19 cellular contexts compared by ENCODE assay signal in genomic region chr2:182824759-182825143, GRCh38. TPM values are rescaled to one million over a fixed set of nuclear protein-coding genes. Genes with fewer than 3 reads are reported as not detected.
DNase-seq lines count a peak whose midpoint lies in the region; TF ChIP-seq lines count a peak whose summit lies in the region.
"Had no signal": no experiment of that assay in that cellular context is flagged by ENCODE, and none has a peak within 500 bp of the region (broad histone marks: within the 10 kb centered on the region; RNA-seq: fewer than 3 reads in every experiment).

No MANE protein-coding gene starts in this region.

- peak overlapping the region; percentile 58 for H3K27ac Mint-ChIP-seq in neural progenitor cell
- no peak overlapping the region for H3K27ac Mint-ChIP-seq in activated CD4-positive, alpha-beta T cell treated with anti-CD3 and anti-CD28 coated beads, Interleukin-2, amount 10 ng/mL, durations not matched to agents 7 days and 5 days
- H3K27ac Mint-ChIP-seq: activated naive CD4-positive, alpha-beta T cell treated with anti-CD3 and anti-CD28 coated beads for 36 hours; CD8-positive, alpha-beta memory T cell had no signal

- H3K9ac ChIP-seq in neural progenitor cell: no peak overlapping the region

- H2AFZ ChIP-seq in neural progenitor cell (replicated peaks) (peak overlapping the region; percentile 46), osteoblast (ENCODE audit: low read length) (no peak overlapping the region)

- CTCF ChIA-PET in activated CD4-positive, alpha-beta T cell treated with anti-CD3 and anti-CD28 coated beads, Interleukin-2, amount 10 ng/mL, durations not matched to agents 7 days and 5 days (lab: Charles Lee): no interaction called here

- H3K79me2 ChIP-seq in neural progenitor cell (ENCODE audit: low read depth) (no peaks in the 10 kb centered on the region), osteoblast (ENCODE audit: insufficient read depth, low read length) (no peaks in the 10 kb centered on the region)

- DNase-seq in DMS79 treated with DMSO at 0.1 percent for 48 hours (lab: John Stamatoyannopoulos, UW): peak; percentile 94
- peak; percentile 89 for DNase-seq in NCI-H2029 (lab: John Stamatoyannopoulos, UW)
- DNase-seq in SK-N-DZ (ENCODE audit: low spot score): peak; percentile 12
- DNase-seq in neural progenitor cell (ENCODE audit: low spot score): no peak
- no peak for DNase-seq in activated CD4-positive, alpha-beta T cell treated with anti-CD3 and anti-CD28 coated beads, Interleukin-2, amount 10 ng/mL, durations not matched to agents 7 days and 5 days
- DNase-seq in osteoblast (ENCODE audit: insufficient read length, low spot score, missing footprints): no peak
- DNase-seq in 8988T: no peak
- DNase-seq: activated CD4-positive, alpha-beta T cell treated with anti-CD3 and anti-CD28 coated beads, Interleukin-2, amount 50 U/mL, for 48 hours; activated naive CD4-positive, alpha-beta T cell treated with anti-CD3 and anti-CD28 coated beads for 36 hours; activated T-cell treated with anti-CD3 and anti-CD28 coated beads for 4 hours; anterior cingulate cortex; CD8-positive, alpha-beta memory T cell; glutamatergic neuron; stimulated activated naive CD4-positive, alpha-beta T cell treated with Interleukin-2 at 50 U/mL for 16 hours; T-helper 2 cell; trophoblast cell; WERI-Rb-1 had no signal

- H3F3A ChIP-seq in neural progenitor cell (ENCODE audit: low read depth): peaks cover 7% of the 10 kb centered on the region

- TF ChIP-seq CTCF in neural progenitor cell (IDR thresholded peaks at IDR 0.05): no peak
- no peak for TF ChIP-seq CTCF in osteoblast (IDR thresholded peaks at IDR 0.05; ENCODE audit: extremely low read depth, low read depth, low read length)

- H3K36me3 Mint-ChIP-seq in neural progenitor cell: no peaks in the 10 kb centered on the region
- H3K36me3 Mint-ChIP-seq in activated CD4-positive, alpha-beta T cell treated with anti-CD3 and anti-CD28 coated beads, Interleukin-2, amount 10 ng/mL, durations not matched to agents 7 days and 5 days (ENCODE audit: low read depth): no peaks in the 10 kb centered on the region
- H3K36me3 Mint-ChIP-seq: CD8-positive, alpha-beta memory T cell had no signal

- H3K4me1 ChIP-seq in neural progenitor cell: peaks cover 31% of the 10 kb centered on the region
- H3K4me1 ChIP-seq in osteoblast (ENCODE audit: insufficient read depth, low read length): no peaks in the 10 kb centered on the region
- H3K4me1 ChIP-seq: SJSA1 had no signal

- H3K36me3 ChIP-seq in neural progenitor cell (no peaks in the 10 kb centered on the region), osteoblast (ENCODE audit: insufficient read depth, low read length) (no peaks in the 10 kb centered on the region)
- H3K36me3 ChIP-seq: SJSA1, WERI-Rb-1 had no signal

- no peak overlapping the region for H3K4me3 Mint-ChIP-seq in neural progenitor cell
- no peak overlapping the region for H3K4me3 Mint-ChIP-seq in activated CD4-positive, alpha-beta T cell treated with anti-CD3 and anti-CD28 coated beads, Interleukin-2, amount 10 ng/mL, durations not matched to agents 7 days and 5 days
- H3K4me3 Mint-ChIP-seq: activated naive CD4-positive, alpha-beta T cell treated with anti-CD3 and anti-CD28 coated beads for 36 hours; CD8-positive, alpha-beta memory T cell had no signal

- H3K4me3 ChIP-seq in neural progenitor cell (no peak overlapping the region), osteoblast (ENCODE audit: insufficient read depth, low read length) (no peak overlapping the region)
- H3K4me3 ChIP-seq: SJSA1 had no signal

- no peaks in the 10 kb centered on the region for H3K9me3 Mint-ChIP-seq in neural progenitor cell
- no peaks in the 10 kb centered on the region for H3K9me3 Mint-ChIP-seq in activated CD4-positive, alpha-beta T cell treated with anti-CD3 and anti-CD28 coated beads, Interleukin-2, amount 10 ng/mL, durations not matched to agents 7 days and 5 days
- H3K9me3 Mint-ChIP-seq: activated naive CD4-positive, alpha-beta T cell treated with anti-CD3 and anti-CD28 coated beads for 36 hours; CD8-positive, alpha-beta memory T cell had no signal

- POLR2A ChIA-PET in activated CD4-positive, alpha-beta T cell treated with anti-CD3 and anti-CD28 coated beads, Interleukin-2, amount 10 ng/mL, durations not matched to agents 7 days and 5 days (lab: Charles Lee): no interaction called here

- H3K27ac ChIP-seq in neural progenitor cell (no peak overlapping the region), osteoblast (ENCODE audit: low read depth, low read length) (no peak overlapping the region)
- H3K27ac ChIP-seq: SJSA1, WERI-Rb-1 had no signal

- no peak overlapping the region for H3K4me2 ChIP-seq in neural progenitor cell
- no peak overlapping the region for H3K4me2 ChIP-seq in osteoblast (ENCODE audit: insufficient read depth, low read length)

- peaks cover 13% of the 10 kb centered on the region for H3K4me1 Mint-ChIP-seq in neural progenitor cell
- no peaks in the 10 kb centered on the region for H3K4me1 Mint-ChIP-seq in activated CD4-positive, alpha-beta T cell treated with anti-CD3 and anti-CD28 coated beads, Interleukin-2, amount 10 ng/mL, durations not matched to agents 7 days and 5 days
- H3K4me1 Mint-ChIP-seq: CD8-positive, alpha-beta memory T cell had no signal

- peaks cover 2% of the 10 kb centered on the region for H3K27me3 Mint-ChIP-seq in neural progenitor cell (ENCODE audit: insufficient read depth, low read depth)
- H3K27me3 Mint-ChIP-seq in activated CD4-positive, alpha-beta T cell treated with anti-CD3 and anti-CD28 coated beads, Interleukin-2, amount 10 ng/mL, durations not matched to agents 7 days and 5 days: peaks cover 10% of the 10 kb centered on the region

- H4K20me1 ChIP-seq in neural progenitor cell (ENCODE audit: low read depth) (no peaks in the 10 kb centered on the region), osteoblast (ENCODE audit: insufficient read depth, low read length) (no peaks in the 10 kb centered on the region)

- no peaks in the 10 kb centered on the region for H3K9me3 ChIP-seq in neural progenitor cell (ENCODE audit: low read depth)
- H3K9me3 ChIP-seq in osteoblast (ENCODE audit: low read depth, low read length): no peaks in the 10 kb centered on the region
- H3K9me3 ChIP-seq: SJSA1 had no signal

- H3K27me3 ChIP-seq in neural progenitor cell (no peaks in the 10 kb centered on the region), osteoblast (ENCODE audit: insufficient read depth, low read length) (no peaks in the 10 kb centered on the region)

RNA-seq across cellular contexts. Expression of gene FRZB, which starts 41.7 kb away (rescaled TPM):
- polyA plus RNA-seq in SK-N-DZ (2014; cell fraction: cytosol; rRNA removed): 8.1 and 8.7 TPM in 2 replicates
- polyA plus RNA-seq in SK-N-DZ (2014; cell fraction: nucleus; rRNA removed): 5.3 and 8.6 TPM in 2 replicates
- total RNA-seq in neural progenitor cell (ENCODE audit: low replicate concordance) (69.0 and 72.8 TPM in 2 replicates), osteoblast (0.29 and 0.36 TPM in 2 replicates)
- total RNA-seq in activated CD4-positive, alpha-beta T cell treated with anti-CD3 and anti-CD28 coated beads, Interleukin-2, amount 10 ng/mL, durations not matched to agents 7 days and 5 days: not detected
- total RNA-seq: activated naive CD4-positive, alpha-beta T cell treated with anti-CD3 and anti-CD28 coated beads for 36 hours; CD8-positive, alpha-beta memory T cell; NCI-H460 had no signal
- polyA plus RNA-seq: CD8-positive, alpha-beta memory T cell had no signal

Comparison
In these comparisons a context has a peak if more than half of its experiments do, and no peak if none do; other contexts are left out.
1. DNase-seq: peak in DMS79 treated with DMSO at 0.1 percent for 48 hours (single experiment), NCI-H2029 (single experiment) and SK-N-DZ (single experiment); none in neural progenitor cell (single experiment), activated CD4-positive, alpha-beta T cell treated with anti-CD3 and anti-CD28 coated beads, Interleukin-2, amount 10 ng/mL, durations not matched to agents 7 days and 5 days (single experiment), osteoblast (single experiment) and 8988T (single experiment).
2. RNA of gene FRZB, which starts 41.7 kb away (total RNA-seq): 69.0 to 72.8 TPM in neural progenitor cell; 0.29 to 0.36 TPM in osteoblast and not detected in activated CD4-positive, alpha-beta T cell treated with anti-CD3 and anti-CD28 coated beads, Interleukin-2, amount 10 ng/mL, durations not matched to agents 7 days and 5 days; every median in the first group is over 10 times any median in the second.